In genomic region chr2:65431417-65432226, GRCh38 we compare ENCODE assay signal across 8 cellular contexts. TPM values are rescaled to one million over a fixed set of nuclear protein-coding genes. Genes with fewer than 3 reads are reported as not detected.
A peak's percentile ranks its signal among the peaks of the same experiment; 100 is the strongest.
DNase-seq lines count a peak whose midpoint lies in the region; ATAC-seq, FAIRE-seq and TF ChIP-seq lines count a peak whose summit lies in the region.

No MANE protein-coding gene starts in this region.

- H3K9me1 ChIP-seq in endothelial cell of umbilical vein (replicated peaks; ENCODE audit: control insufficient read depth, extremely low read depth, insufficient read depth, low read length), result no peaks in the 10 kb centered on the region

- no peak for TF ChIP-seq CTCF in endothelial cell of umbilical vein (IDR thresholded peaks at IDR 0.05; ENCODE audit: extremely low read depth in 1 of 2, insufficient read depth in 1 of 2, low read depth in 1 of 2, low read length in 2 of 2)

- DNase-seq in NCI-H82 (lab: John Stamatoyannopoulos, UW) (peak; percentile 64), NCI-H82 treated with DMSO at 0.1 percent for 48 hours (lab: John Stamatoyannopoulos, UW; ENCODE audit: unreplicated experiment) (no peak), NCI-H2171 (lab: John Stamatoyannopoulos, UW) (peak; percentile 71), endothelial cell of umbilical vein (ENCODE audit: low read depth, low spot score) (peak; percentile 25)
- DNase-seq in activated CD8-positive, alpha-beta memory T cell treated with anti-CD3 and anti-CD28 coated beads, Interleukin-2, amount 10 ng/mL, durations not matched to agents 7 days and 5 days, result peak; percentile 64

- H3K9me3 ChIP-seq in endothelial cell of umbilical vein (replicated peaks; ENCODE audit: control insufficient read depth, insufficient read depth, low read length) (no peaks in the 10 kb centered on the region), mononuclear cell (ENCODE audit: low read depth, low read length) (no peaks in the 10 kb centered on the region)

- H3K4me3 ChIP-seq in endothelial cell of umbilical vein (replicated peaks in 1 of 3; ENCODE audit: insufficient read depth in 1 of 3, low read depth in 1 of 3, low read length in 3 of 3), result peak overlapping the region; percentile 72 to 82 (median 73)
- H3K4me3 ChIP-seq in mononuclear cell (ENCODE audit: low read length), result peak overlapping the region; percentile 62

- no peaks in the 10 kb centered on the region for H3K9me3 Mint-ChIP-seq in activated CD8-positive, alpha-beta memory T cell treated with anti-CD3 and anti-CD28 coated beads, Interleukin-2, amount 10 ng/mL, durations not matched to agents 7 days and 5 days (ENCODE audit: low read depth)
- no peaks in the 10 kb centered on the region for H3K9me3 Mint-ChIP-seq in stimulated activated naive CD8-positive, alpha-beta T cell treated with anti-CD3 and anti-CD28 coated beads, Interleukin-15, Interleukin-2, amounts not matched to agents 100 ng/mL and 50 ng/mL, for 24 hours

- BruUV-seq in endothelial cell of umbilical vein (replicated peaks; lab: Mats Ljungman, UMichigan), result TSS peak; percentile 11

- no peaks in the 10 kb centered on the region for H3K79me2 ChIP-seq in endothelial cell of umbilical vein (ENCODE audit: control insufficient read depth, insufficient read depth, low read length)

- H3K36me3 ChIP-seq in endothelial cell of umbilical vein (ENCODE audit: control insufficient read depth in 2 of 2, extremely low read depth in 1 of 2, insufficient read depth in 2 of 2, low read length in 2 of 2), result no peaks in the 10 kb centered on the region

- H4K20me1 ChIP-seq in endothelial cell of umbilical vein (replicated peaks; ENCODE audit: control insufficient read depth, extremely low read depth, insufficient read depth, low read length), result peaks cover 5% of the 10 kb centered on the region

- peak overlapping the region; percentile 72 for H3K4me2 ChIP-seq in endothelial cell of umbilical vein (ENCODE audit: insufficient read depth, low read length)

- TF ChIP-seq POLR2A in endothelial cell of umbilical vein (IDR thresholded peaks at IDR 0.05; ENCODE audit: low read depth, low read length), result no peak

- H3K36me3 Mint-ChIP-seq in activated CD8-positive, alpha-beta memory T cell treated with anti-CD3 and anti-CD28 coated beads, Interleukin-2, amount 10 ng/mL, durations not matched to agents 7 days and 5 days, result no peaks in the 10 kb centered on the region
- no peaks in the 10 kb centered on the region for H3K36me3 Mint-ChIP-seq in stimulated activated naive CD8-positive, alpha-beta T cell treated with anti-CD3 and anti-CD28 coated beads, Interleukin-15, Interleukin-2, amounts not matched to agents 100 ng/mL and 50 ng/mL, for 24 hours (ENCODE audit: low read depth)

- intact Hi-C loops in endothelial cell of umbilical vein (cut with micrococcal nuclease), result loop anchor here (1.0 to 10.0 kb wide), 7 partner anchors 11 to 1003 kb away; partner anchors contain the start of genes CEP68, MEIS1 and RAB1A

- no peak overlapping the region for H3K27ac Mint-ChIP-seq in activated CD8-positive, alpha-beta memory T cell treated with anti-CD3 and anti-CD28 coated beads, Interleukin-2, amount 10 ng/mL, durations not matched to agents 7 days and 5 days
- H3K27ac Mint-ChIP-seq in stimulated activated naive CD8-positive, alpha-beta T cell treated with anti-CD3 and anti-CD28 coated beads, Interleukin-15, Interleukin-2, amounts not matched to agents 100 ng/mL and 50 ng/mL, for 24 hours, result peak overlapping the region; percentile 58

- POLR2A ChIA-PET in endothelial cell of umbilical vein (lab: Charles Lee), result no interaction called here

- no peak overlapping the region for H3K27ac ChIP-seq in endothelial cell of umbilical vein (ENCODE audit: insufficient read depth, low read depth, low read length)

- H3K9ac ChIP-seq in endothelial cell of umbilical vein (replicated peaks; ENCODE audit: extremely low read depth, insufficient read depth, low read length), result peak overlapping the region; percentile 64

- FAIRE-seq in endothelial cell of umbilical vein (lab: Jason Lieb, UNC), result no peak

- H3K4me1 ChIP-seq in endothelial cell of umbilical vein (ENCODE audit: control insufficient read depth, extremely low read depth, insufficient read depth, low read length) (peaks cover 13% of the 10 kb centered on the region), mononuclear cell (ENCODE audit: insufficient read depth, low read length) (peaks cover 27% of the 10 kb centered on the region)

- H3K4me1 Mint-ChIP-seq in activated CD8-positive, alpha-beta memory T cell treated with anti-CD3 and anti-CD28 coated beads, Interleukin-2, amount 10 ng/mL, durations not matched to agents 7 days and 5 days, result peaks cover 9% of the 10 kb centered on the region
- H3K4me1 Mint-ChIP-seq in stimulated activated naive CD8-positive, alpha-beta T cell treated with anti-CD3 and anti-CD28 coated beads, Interleukin-15, Interleukin-2, amounts not matched to agents 100 ng/mL and 50 ng/mL, for 24 hours (ENCODE audit: low read depth), result peaks cover 26% of the 10 kb centered on the region

- peak; percentile 34 for ATAC-seq in HG02973 (IDR thresholded peaks at IDR 0.05; ENCODE audit: unreplicated experiment)
- peak; percentile 47 for ATAC-seq in activated CD8-positive, alpha-beta memory T cell treated with anti-CD3 and anti-CD28 coated beads, Interleukin-2, amount 10 ng/mL, durations not matched to agents 7 days and 5 days

- CTCF ChIA-PET in activated CD8-positive, alpha-beta memory T cell treated with anti-CD3 and anti-CD28 coated beads, Interleukin-2, amount 10 ng/mL, durations not matched to agents 7 days and 5 days (lab: Charles Lee), result interaction anchor here (0.6 to 1.9 kb wide), 3 partner anchors 32 to 221 kb away, joined by 3 to 4 read pairs (median 4); no protein-coding TSS in a partner anchor
- CTCF ChIA-PET in endothelial cell of umbilical vein (lab: Charles Lee), result interaction anchor here (2.0 to 5.4 kb wide), 2 partner anchors 81 to 167 kb away, joined by 4 to 20 read pairs; no protein-coding TSS in a partner anchor

- H3K27me3 Mint-ChIP-seq in activated CD8-positive, alpha-beta memory T cell treated with anti-CD3 and anti-CD28 coated beads, Interleukin-2, amount 10 ng/mL, durations not matched to agents 7 days and 5 days, result peaks cover 70% of the 10 kb centered on the region
- H3K27me3 Mint-ChIP-seq in stimulated activated naive CD8-positive, alpha-beta T cell treated with anti-CD3 and anti-CD28 coated beads, Interleukin-15, Interleukin-2, amounts not matched to agents 100 ng/mL and 50 ng/mL, for 24 hours, result peaks cover 51% of the 10 kb centered on the region

- peak overlapping the region; percentile 72 for H2AFZ ChIP-seq in endothelial cell of umbilical vein (ENCODE audit: low read depth, low read length)

- dilution Hi-C loops in endothelial cell of umbilical vein (cut with MboI; ENCODE audit: extremely low pct_ligation_motif_present, low sequenced_read_pairs), result no loop called here

- H3K4me3 Mint-ChIP-seq in activated CD8-positive, alpha-beta memory T cell treated with anti-CD3 and anti-CD28 coated beads, Interleukin-2, amount 10 ng/mL, durations not matched to agents 7 days and 5 days, result peak overlapping the region; percentile 80
- peak overlapping the region; percentile 86 for H3K4me3 Mint-ChIP-seq in stimulated activated naive CD8-positive, alpha-beta T cell treated with anti-CD3 and anti-CD28 coated beads, Interleukin-15, Interleukin-2, amounts not matched to agents 100 ng/mL and 50 ng/mL, for 24 hours

- H3K27me3 ChIP-seq in endothelial cell of umbilical vein (ENCODE audit: control insufficient read depth in 2 of 2, insufficient read depth in 2 of 2, low read length in 2 of 2) (peaks cover 23 to 36% of the 10 kb centered on the region in 2 experiments), mononuclear cell (ENCODE audit: insufficient read depth, low read length) (peaks cover 30% of the 10 kb centered on the region)

TF ChIP-seq in endothelial cell of umbilical vein, 7 proteins besides CTCF, POLR2A, EP300 and RAD21:
- TF ChIP-seq FOS (IDR thresholded peaks at IDR 0.05; ENCODE audit: borderline replicate concordance, insufficient read depth, low read length) (no peak), JUN (IDR thresholded peaks at IDR 0.05; ENCODE audit: borderline replicate concordance, insufficient read depth, insufficient read length, low read depth) (no peak), GATA2 (IDR thresholded peaks at IDR 0.05; ENCODE audit: insufficient read depth, insufficient read length, low read depth, low read length) (no peak), POLR2AphosphoS5 (IDR thresholded peaks at IDR 0.05; ENCODE audit: insufficient read depth, low read depth, low read length) (no peak), MAX (IDR thresholded peaks at IDR 0.05; ENCODE audit: insufficient read depth, insufficient read length) (no peak), MYC (IDR thresholded peaks at IDR 0.05; ENCODE audit: low read depth, low read length) (no peak), EZH2 (IDR thresholded peaks at IDR 0.05; ENCODE audit: borderline replicate concordance, low read depth, low read length, severe bottlenecking) (no peak)

RNA-seq across cellular contexts. Expression of gene SPRED2, which starts 0.8 kb away (rescaled TPM):
- 1 to 10 TPM; 3.2 to 3.5 TPM for total RNA-seq in activated CD8-positive, alpha-beta memory T cell treated with anti-CD3 and anti-CD28 coated beads, Interleukin-2, amount 10 ng/mL, durations not matched to agents 7 days and 5 days
- total RNA-seq in endothelial cell of umbilical vein (7.8 and 9.6 TPM in 2 replicates), mononuclear cell (1.7 TPM)
- polyA plus RNA-seq in endothelial cell of umbilical vein, result 3.6 TPM in 2 replicates
- polyA plus RNA-seq in endothelial cell of umbilical vein (2011; cell fraction: cytosol; rRNA removed), result 3.7 and 4.2 TPM in 2 replicates
- 3.2 and 3.6 TPM in 2 replicates for polyA plus RNA-seq in endothelial cell of umbilical vein (2011; cell fraction: nucleus; rRNA removed)
- polyA plus RNA-seq in endothelial cell of umbilical vein (2012), result 5.9 and 6.6 TPM in 2 replicates
- polyA minus RNA-seq in endothelial cell of umbilical vein, result 3.3 and 3.6 TPM in 2 replicates
- 4.9 TPM for polyA minus RNA-seq in endothelial cell of umbilical vein (2011; cell fraction: cytosol; rRNA and poly(A)+ RNA removed)
- polyA minus RNA-seq in endothelial cell of umbilical vein (2011; cell fraction: nucleus; rRNA and poly(A)+ RNA removed), result 2.6 and 2.8 TPM in 2 replicates
